Comparison of ENCODE assay signal across 33 cellular contexts in genomic region chr1:184390889-184391288, GRCh38. TPM values are rescaled to one million over a fixed set of nuclear protein-coding genes. Genes with fewer than 3 reads are reported as not detected.
DNase-seq lines count a peak whose midpoint lies in the region; ATAC-seq and TF ChIP-seq lines count a peak whose summit lies in the region.
"Had no signal": no experiment of that assay in that cellular context is flagged by ENCODE, and none has a peak within 500 bp of the region (broad histone marks: within the 10 kb centered on the region; RNA-seq: fewer than 3 reads in every experiment).

No MANE protein-coding gene starts in this region.

- no peak for TF ChIP-seq CTCF in left ventricle myocardium inferior (IDR thresholded peaks at IDR 0.05; ENCODE audit: borderline replicate concordance)
- no peak for TF ChIP-seq CTCF in epithelial cell of esophagus (IDR thresholded peaks at IDR 0.05; ENCODE audit: insufficient read depth, low read depth, low read length, missing control alignments)
- no peak for TF ChIP-seq CTCF in mesothelial cell of epicardium (IDR thresholded peaks at IDR 0.05; ENCODE audit: unreplicated experiment)

- ATAC-seq in left ventricle myocardium superior: no peak
- no peak for ATAC-seq in stimulated activated naive B cell treated with anti-CD40 and anti-IgM and Interleukin-4, amounts not matched to agents 10 μg/mL and 1 μg/mL and 100 μg/mL, for 72 hours (replicated peaks)
- ATAC-seq: activated CD4-positive, CD25-positive, alpha-beta regulatory T cell treated with anti-CD3 and anti-CD28 coated beads, Interleukin-2, amount 50 U/mL, for 24 hours; effector memory CD8-positive, alpha-beta T cell; esophagus mucosa; gastroesophageal sphincter; GM12878; HepG2; mucosa of descending colon; pancreas; stimulated activated effector memory CD8-positive, alpha-beta T cell treated with anti-CD3 and anti-CD28 coated beads, Interleukin-12 subunit alpha, Interleukin-12 subunit beta, amount 100 ng/mL, for 72 hours had no signal

- H3K9me3 ChIP-seq in left ventricle myocardium inferior (replicated peaks): no peaks in the 10 kb centered on the region
- H3K9me3 ChIP-seq: gastroesophageal sphincter, mucosa of descending colon, pancreas, right atrium auricular region had no signal

- no peaks in the 10 kb centered on the region for H3K36me3 Mint-ChIP-seq in mesothelial cell of epicardium
- no peaks in the 10 kb centered on the region for H3K36me3 Mint-ChIP-seq in stimulated activated naive B cell treated with anti-CD40 and anti-IgM and Interleukin-4, amounts not matched to agents 10 μg/mL and 1 μg/mL and 100 μg/mL, for 72 hours

- H3K4me3 Mint-ChIP-seq in mesothelial cell of epicardium: no peak overlapping the region
- H3K4me3 Mint-ChIP-seq in stimulated activated naive B cell treated with anti-CD40 and anti-IgM and Interleukin-4, amounts not matched to agents 10 μg/mL and 1 μg/mL and 100 μg/mL, for 72 hours: no peak overlapping the region
- H3K4me3 Mint-ChIP-seq: activated naive CD4-positive, alpha-beta T cell treated with anti-CD3 and anti-CD28 coated beads, Interleukin-2, amount 10 ng/mL, durations not matched to agents 7 days and 5 days; CD14-positive monocyte; effector memory CD8-positive, alpha-beta T cell; nephron progenitor cell; stimulated activated effector memory CD8-positive, alpha-beta T cell treated with anti-CD3 and anti-CD28 coated beads, Interleukin-12 subunit alpha, Interleukin-12 subunit beta, amount 100 ng/mL, for 72 hours had no signal

- H3K27ac Mint-ChIP-seq in mesothelial cell of epicardium: peak overlapping the region; percentile 71
- no peak overlapping the region for H3K27ac Mint-ChIP-seq in stimulated activated naive B cell treated with anti-CD40 and anti-IgM and Interleukin-4, amounts not matched to agents 10 μg/mL and 1 μg/mL and 100 μg/mL, for 72 hours
- H3K27ac Mint-ChIP-seq: activated naive CD4-positive, alpha-beta T cell treated with anti-CD3 and anti-CD28 coated beads, Interleukin-2, amount 10 ng/mL, durations not matched to agents 7 days and 5 days; CD14-positive monocyte; nephron progenitor cell; stimulated activated effector memory CD8-positive, alpha-beta T cell treated with anti-CD3 and anti-CD28 coated beads, Interleukin-12 subunit alpha, Interleukin-12 subunit beta, amount 100 ng/mL, for 72 hours had no signal

- no peaks in the 10 kb centered on the region for H3K36me3 ChIP-seq in left ventricle myocardium inferior
- H3K36me3 ChIP-seq: gastroesophageal sphincter, pancreas, right atrium auricular region, SJSA1 had no signal

- H3K27ac ChIP-seq in left ventricle myocardium inferior (replicated peaks): peak overlapping the region; percentile 6
- H3K27ac ChIP-seq: 22Rv1, GM23248, pancreas, SJSA1 had no signal

- no peak overlapping the region for H3K4me3 ChIP-seq in left ventricle myocardium inferior
- no peak overlapping the region for H3K4me3 ChIP-seq in epithelial cell of esophagus (ENCODE audit: low read length)
- H3K4me3 ChIP-seq: gastroesophageal sphincter, GM12878, GM23248, mucosa of descending colon, pancreas, right atrium auricular region, SJSA1 had no signal

- no peak for DNase-seq in left ventricle myocardium inferior
- DNase-seq in left ventricle myocardium superior: no peak
- DNase-seq in epithelial cell of esophagus (ENCODE audit: low read depth): peak; percentile 68
- DNase-seq in mesothelial cell of epicardium (ENCODE audit: low spot score in 2 of 2, unreplicated experiment in 2 of 2): no peak
- DNase-seq in amygdala (lab: John Stamatoyannopoulos, UW): no peak
- DNase-seq in LoVo (ENCODE audit: low spot score): no peak
- DNase-seq in middle frontal gyrus (ENCODE audit: extremely low spot score, low spot score): no peak
- no peak for DNase-seq in stimulated activated naive B cell treated with anti-CD40 and anti-IgM and Interleukin-4, amounts not matched to agents 10 μg/mL and 1 μg/mL and 100 μg/mL, for 72 hours
- DNase-seq: activated CD4-positive, alpha-beta T cell treated with anti-CD3 and anti-CD28 coated beads, Interleukin-2, amount 50 U/mL, for 48 hours; activated naive CD4-positive, alpha-beta T cell treated with anti-CD3 and anti-CD28 coated beads, Interleukin-2, amount 10 ng/mL, durations not matched to agents 7 days and 5 days; anterior cingulate cortex; Calu3; cortex of kidney; effector memory CD8-positive, alpha-beta T cell; GM23248; islet precursor cell; mucosa of descending colon; NCI-H1092 treated with DMSO at 0.1 percent for 48 hours; NCI-H187 treated with DMSO at 0.1 percent for 48 hours; nephron progenitor cell; pancreas; stimulated activated CD4-positive, alpha-beta T cell treated with anti-CD3 and anti-CD28 coated beads, Interleukin-4, amount 100 ng/mL, for 24 hours; substantia nigra had no signal

- H3K4me1 ChIP-seq in left ventricle myocardium inferior: peaks cover 96% of the 10 kb centered on the region
- H3K4me1 ChIP-seq: pancreas had no signal

- H3K27me3 ChIP-seq in left ventricle myocardium inferior (ENCODE audit: low read depth): no peaks in the 10 kb centered on the region
- H3K27me3 ChIP-seq: gastroesophageal sphincter, pancreas, right atrium auricular region, SJSA1 had no signal

- H3K27me3 Mint-ChIP-seq in mesothelial cell of epicardium (ENCODE audit: low read depth): peaks cover under 1% of the 10 kb centered on the region
- H3K27me3 Mint-ChIP-seq in stimulated activated naive B cell treated with anti-CD40 and anti-IgM and Interleukin-4, amounts not matched to agents 10 μg/mL and 1 μg/mL and 100 μg/mL, for 72 hours: peaks cover 27 to 40% of the 10 kb centered on the region in 2 donors

- H3K9me3 Mint-ChIP-seq in mesothelial cell of epicardium: no peaks in the 10 kb centered on the region
- no peaks in the 10 kb centered on the region for H3K9me3 Mint-ChIP-seq in stimulated activated naive B cell treated with anti-CD40 and anti-IgM and Interleukin-4, amounts not matched to agents 10 μg/mL and 1 μg/mL and 100 μg/mL, for 72 hours
- H3K9me3 Mint-ChIP-seq: activated naive CD4-positive, alpha-beta T cell treated with anti-CD3 and anti-CD28 coated beads, Interleukin-2, amount 10 ng/mL, durations not matched to agents 7 days and 5 days; effector memory CD8-positive, alpha-beta T cell; nephron progenitor cell; stimulated activated effector memory CD8-positive, alpha-beta T cell treated with anti-CD3 and anti-CD28 coated beads, Interleukin-12 subunit alpha, Interleukin-12 subunit beta, amount 100 ng/mL, for 72 hours had no signal

- intact Hi-C loops in left ventricle myocardium inferior (cut with micrococcal nuclease): no loop called here
- intact Hi-C loops in left ventricle myocardium superior (cut with micrococcal nuclease): no loop called here

- peaks cover 69% of the 10 kb centered on the region for H3K4me1 Mint-ChIP-seq in mesothelial cell of epicardium
- peaks cover 11 to 23% of the 10 kb centered on the region in 2 donors for H3K4me1 Mint-ChIP-seq in stimulated activated naive B cell treated with anti-CD40 and anti-IgM and Interleukin-4, amounts not matched to agents 10 μg/mL and 1 μg/mL and 100 μg/mL, for 72 hours

RNA-seq across cellular contexts. Expression of gene C1orf21, which starts 4.1 kb away (rescaled TPM):
- total RNA-seq in left ventricle myocardium inferior (79.9 TPM), left ventricle myocardium superior (45.6 TPM), mesothelial cell of epicardium (33.1 to 34.7 TPM (median 34.3 TPM) in 3 replicates)
- total RNA-seq: HepG2 had no signal
